In genomic region chr6:27667651-27668441, GRCh38 we compare ENCODE assay signal across 1 cellular context.
A peak's percentile ranks its signal among the peaks of the same experiment; 100 is the strongest.
TF ChIP-seq lines count a peak whose summit lies in the region.

No MANE protein-coding gene starts in this region.

TF ChIP-seq in K562, 482 proteins besides CTCF, POLR2A, EP300 and RAD21 (continued from another document and continues in another):
- TF ChIP-seq ELK1 (CRISPR knock-in tag; IDR thresholded peaks at IDR 0.05) (no peak), HDAC2 (IDR thresholded peaks at IDR 0.05) (no peak), ESRRB (CRISPR knock-in tag; IDR thresholded peaks at IDR 0.05; ENCODE audit: borderline replicate concordance) (no peak), UBTF (IDR thresholded peaks at IDR 0.05; ENCODE audit: borderline replicate concordance in 1 of 2, low read depth in 2 of 2, low read length in 2 of 2) (peak in 1 of 2 experiments; percentile 62; a peak in 1 of 4 replicates), ATF3 (IDR thresholded peaks at IDR 0.05) (peak; percentile 4; the same call in 1 of the 2 replicates), ATF3 (CRISPR knock-in tag; conservative IDR thresholded peaks at IDR 0.05) (no peak), PBX2 (CRISPR knock-in tag; IDR thresholded peaks at IDR 0.05; ENCODE audit: low read depth) (no peak), PBX2 (tag; conservative IDR thresholded peaks at IDR 0.05; ENCODE audit: low read depth) (0 out of 2 replicates have a peak, but pooled peaks have one; percentile 23), ZKSCAN8 (CRISPR knock-in tag; IDR thresholded peaks at IDR 0.05) (0 out of 2 replicates have a peak, but pooled peaks have one; percentile 52), MEF2D (tag; conservative IDR thresholded peaks at IDR 0.05; ENCODE audit: low read depth) (no peak), MAFF (IDR thresholded peaks at IDR 0.05; ENCODE audit: low read length) (no peak), FOXP4 (CRISPR knock-in tag; IDR thresholded peaks at IDR 0.05; ENCODE audit: borderline replicate concordance) (0 out of 2 replicates have a peak, but pooled peaks have one; percentile 17), MCM7 (IDR thresholded peaks at IDR 0.05) (no peak), ZNF41 (CRISPR knock-in tag; conservative IDR thresholded peaks at IDR 0.05) (no peak), CREB5 (CRISPR knock-in tag; IDR thresholded peaks at IDR 0.05) (no peak), PKNOX1 (IDR thresholded peaks at IDR 0.05) (peak; percentile 92), ZNF224 (CRISPR knock-in tag; IDR thresholded peaks at IDR 0.05) (no peak), MNT (conservative IDR thresholded peaks at IDR 0.05) (0 out of 4 replicates have a peak, but pooled peaks of 1 of the 2 experiments have one; percentile 10), PHTF2 (CRISPR knock-in tag; IDR thresholded peaks at IDR 0.05) (no peak), ZNF699 (CRISPR knock-in tag; IDR thresholded peaks at IDR 0.05; ENCODE audit: insufficient replicate concordance) (no peak), POLR2G (IDR thresholded peaks at IDR 0.05; ENCODE audit: low read depth, low read length) (no peak), JUND (IDR thresholded peaks at IDR 0.05; ENCODE audit: borderline replicate concordance, low read depth, low read length) (0 out of 2 replicates have a peak, but pooled peaks have one; percentile 11), JUND (tag; IDR thresholded peaks at IDR 0.05; ENCODE audit: borderline replicate concordance, low read depth, low read length) (no peak), TFAM (CRISPR knock-in tag; conservative IDR thresholded peaks at IDR 0.05) (no peak), ZNF766 (CRISPR knock-in tag; conservative IDR thresholded peaks at IDR 0.05) (peak; percentile 49; the same call in 1 of the 2 replicates), CHD7 (IDR thresholded peaks at IDR 0.05; ENCODE audit: low read depth, low read length) (no peak), MAZ (CRISPR knock-in tag; conservative IDR thresholded peaks at IDR 0.05 in 1 of 2, IDR thresholded peaks at IDR 0.05 in 1 of 2) (peak in 1 of 2 experiments; percentile 14; a peak in 2 of 4 replicates)
